ENCODE assay signal across 19 cellular contexts in genomic region chr10:17914169-17915045, GRCh38. TPM values are rescaled to one million over a fixed set of nuclear protein-coding genes. Genes with fewer than 3 reads are reported as not detected.
"Had no signal": no experiment of that assay in that cellular context is flagged by ENCODE, and none has a peak within 500 bp of the region (broad histone marks: within the 10 kb centered on the region; RNA-seq: fewer than 3 reads in every experiment).

No MANE protein-coding gene starts in this region.

- H3K9me3 ChIP-seq: psoas muscle, sigmoid colon, spleen, uterus had no signal

- H3K36me3 ChIP-seq: sigmoid colon, uterus had no signal

- H3K27me3 ChIP-seq: sigmoid colon, spleen, uterus had no signal

- H3K9me3 Mint-ChIP-seq: central memory CD8-positive, alpha-beta T cell; immature natural killer cell had no signal

- H3K27ac Mint-ChIP-seq: activated CD4-positive, alpha-beta memory T cell treated with anti-CD3 and anti-CD28 coated beads, Interleukin-2, amount 10 ng/mL, durations not matched to agents 7 days and 5 days; activated naive CD4-positive, alpha-beta T cell treated with anti-CD3 and anti-CD28 coated beads, Interleukin-2, amount 50 U/mL, for 72 hours; activated T-cell treated with anti-CD3 and anti-CD28 coated beads, Interleukin-2, amount 50 U/mL, for 24 hours; WTC11 had no signal

- ATAC-seq: activated naive CD4-positive, alpha-beta T cell treated with anti-CD3 and anti-CD28 coated beads, Interleukin-2, amount 50 U/mL, for 72 hours; left colon; psoas muscle; WTC11 had no signal

- H3K36me3 Mint-ChIP-seq: activated naive CD4-positive, alpha-beta T cell treated with anti-CD3 and anti-CD28 coated beads, Interleukin-2, amount 50 U/mL, for 72 hours; immature natural killer cell had no signal

- H3K4me3 Mint-ChIP-seq: activated CD4-positive, alpha-beta memory T cell treated with anti-CD3 and anti-CD28 coated beads, Interleukin-2, amount 10 ng/mL, durations not matched to agents 7 days and 5 days; activated T-cell treated with anti-CD3 and anti-CD28 coated beads, Interleukin-2, amount 50 U/mL, for 24 hours; central memory CD8-positive, alpha-beta T cell; immature natural killer cell; WTC11 had no signal

- H3K4me3 ChIP-seq: psoas muscle, sigmoid colon, spleen, uterus had no signal

- H3K27ac ChIP-seq: psoas muscle, spleen, uterus had no signal

- H3K4me1 Mint-ChIP-seq: activated CD4-positive, alpha-beta memory T cell treated with anti-CD3 and anti-CD28 coated beads, Interleukin-2, amount 10 ng/mL, durations not matched to agents 7 days and 5 days; central memory CD8-positive, alpha-beta T cell; immature natural killer cell had no signal

- DNase-seq: activated CD4-positive, alpha-beta memory T cell treated with anti-CD3 and anti-CD28 coated beads, Interleukin-2, amount 10 ng/mL, durations not matched to agents 7 days and 5 days; activated CD4-positive, alpha-beta T cell treated with anti-CD3 and anti-CD28 coated beads for 4 hours; activated T-cell treated with anti-CD3 and anti-CD28 coated beads, Interleukin-2, amount 50 U/mL, for 24 hours; effector memory CD4-positive, alpha-beta T cell; foreskin melanocyte; immature natural killer cell; left colon; mesendoderm; psoas muscle; sigmoid colon; spleen; SW 1271; uterus had no signal

- H3K4me1 ChIP-seq: psoas muscle, spleen, uterus had no signal

RNA-seq across cellular contexts. Expression of gene SLC39A12, which starts 37.3 kb away (rescaled TPM):
- total RNA-seq: activated CD4-positive, alpha-beta memory T cell treated with anti-CD3 and anti-CD28 coated beads, Interleukin-2, amount 10 ng/mL, durations not matched to agents 7 days and 5 days; activated naive CD4-positive, alpha-beta T cell treated with anti-CD3 and anti-CD28 coated beads, Interleukin-2, amount 50 U/mL, for 72 hours; fibroblast of lung; osteocyte; psoas muscle; T-helper 2 cell treated with Interferon-gamma antibody and Interleukin-4, amounts not matched to agents 100 ng/mL and 5 ng/mL, for 36 hours; uterus; WTC11 had no signal
